In the genomic region with DNA sequence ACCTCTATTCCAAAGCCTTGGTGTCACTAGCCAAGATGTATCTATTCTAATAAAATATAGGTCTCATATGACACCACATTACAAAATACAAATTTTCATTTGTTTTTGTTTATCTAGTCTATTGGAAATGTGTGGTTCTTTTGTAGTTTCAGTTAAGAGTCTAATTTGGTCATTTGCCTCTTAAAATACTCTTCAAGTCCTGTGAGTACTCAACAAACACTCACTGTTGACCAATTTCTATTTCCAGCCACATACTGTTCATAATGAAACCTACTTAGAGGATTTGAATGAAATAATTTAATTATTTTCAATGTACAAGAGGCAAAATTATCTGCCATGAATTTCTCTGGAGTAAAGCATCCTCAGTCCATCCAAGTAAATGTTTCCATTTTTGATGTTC, we compare ENCODE assay signal across 12 cellular contexts. TPM values are rescaled to one million over a fixed set of nuclear protein-coding genes. Genes with fewer than 3 reads are reported as not detected.
"Had no signal": no experiment of that assay in that cellular context is flagged by ENCODE, and none has a peak within 500 bp of the region (broad histone marks: within the 10 kb centered on the region; RNA-seq: fewer than 3 reads in every experiment).

No MANE protein-coding gene starts in this region.

- H3K9me3 ChIP-seq: esophagus squamous epithelium, ovary, suprapubic skin had no signal

- H3K4me3 ChIP-seq: esophagus squamous epithelium, ovary, suprapubic skin had no signal

- DNase-seq: activated CD4-positive, alpha-beta T cell treated with anti-CD3 and anti-CD28 coated beads for 4 hours; activated naive CD4-positive, alpha-beta T cell; aorta; esophagus squamous epithelium; foreskin fibroblast; ovary; stimulated activated CD4-positive, alpha-beta T cell treated with anti-CD3 and anti-CD28 coated beads, Interleukin-2, amount 100 ng/mL, for 24 hours; stimulated activated naive CD8-positive, alpha-beta T cell treated with anti-CD3 and anti-CD28 coated beads, Interleukin-15, Interleukin-2, amounts not matched to agents 100 U/mL and 50 U/mL, for 24 hours; T-cell; WERI-Rb-1 had no signal

- H3K36me3 ChIP-seq: esophagus squamous epithelium, ovary, suprapubic skin, WERI-Rb-1 had no signal

- H3K27me3 ChIP-seq: esophagus squamous epithelium, ovary, suprapubic skin had no signal

- ATAC-seq: stimulated activated naive CD8-positive, alpha-beta T cell treated with anti-CD3 and anti-CD28 coated beads, Interleukin-15, Interleukin-2, amounts not matched to agents 100 U/mL and 50 U/mL, for 24 hours; T-cell had no signal

- H3K27ac ChIP-seq: esophagus squamous epithelium, ovary, suprapubic skin, WERI-Rb-1 had no signal

RNA-seq across cellular contexts. Expression of gene SLC1A3, which starts 40.6 kb away (rescaled TPM):
- total RNA-seq: activated T-helper 1 cell treated with anti-CD3 and anti-CD28 coated beads, Interleukin-12 subunit alpha, Interleukin-12 subunit beta, Interleukin-2, Interleukin-4 antibody, amounts not matched to agents 30 ng/mL and 10 ng/mL and 1 ng/mL, durations not matched to agents 14 hours and 24 hours and 36 hours had no signal
